19 cellular contexts compared by ENCODE assay signal in genomic region chr6:125078602-125079321, GRCh38.
A peak's percentile ranks its signal among the peaks of the same experiment; 100 is the strongest.
DNase-seq lines count a peak whose midpoint lies in the region; ATAC-seq and TF ChIP-seq lines count a peak whose summit lies in the region.
"Had no signal": no experiment of that assay in that cellular context is flagged by ENCODE, and none has a peak within 500 bp of the region (broad histone marks: within the 10 kb centered on the region; RNA-seq: fewer than 3 reads in every experiment).

No MANE protein-coding gene starts in this region.

- H3K27ac ChIP-seq in GM23338 (ENCODE audit: low read depth) = no peak overlapping the region
- H3K27ac ChIP-seq: C4-2B had no signal

- H3K4me1 Mint-ChIP-seq in GM23338 = peaks cover 12% of the 10 kb centered on the region
- peaks cover 29% of the 10 kb centered on the region for H3K4me1 Mint-ChIP-seq in chondrocyte (ENCODE audit: low read depth)
- H3K4me1 Mint-ChIP-seq in progenitor cell of endocrine pancreas (ENCODE audit: low read depth) = peaks cover 3% of the 10 kb centered on the region
- H3K4me1 Mint-ChIP-seq: CD8-positive, alpha-beta memory T cell; IgD-negative memory B cell had no signal

- H3K27me3 ChIP-seq in GM23338 (ENCODE audit: insufficient read depth) = no peaks in the 10 kb centered on the region

- H3K4me2 ChIP-seq in GM23338 = no peak overlapping the region

- no peaks in the 10 kb centered on the region for H3F3A ChIP-seq in GM23338 (replicated peaks; ENCODE audit: low read depth)

- H3K27ac Mint-ChIP-seq in GM23338 (peak overlapping the region; percentile 53; the same call in 1 of the 2 replicates), chondrocyte (ENCODE audit: unreplicated experiment) (peak overlapping the region; percentile 59), progenitor cell of endocrine pancreas (peak overlapping the region; percentile 65)
- H3K27ac Mint-ChIP-seq: CD8-positive, alpha-beta memory T cell; T-helper 1 cell treated with Interleukin-12 subunit alpha and Interleukin-12 subunit beta and Interleukin-4 antibody, amounts not matched to agents 30 μg/mL and 1 μg/mL, for 36 hours had no signal

- 0 out of 2 replicates have a peak, but pooled peaks cover 9% of the 10 kb centered on the region for H3K4me1 ChIP-seq in GM23338 (ENCODE audit: insufficient read depth)

- ATAC-seq in GM23338 (no peak), HG02571 (IDR thresholded peaks at IDR 0.05; ENCODE audit: unreplicated experiment) (no peak)
- ATAC-seq: Panc1 had no signal

- no peak overlapping the region for H3K4me3 Mint-ChIP-seq in GM23338
- H3K4me3 Mint-ChIP-seq in chondrocyte (ENCODE audit: unreplicated experiment) = no peak overlapping the region
- no peak overlapping the region for H3K4me3 Mint-ChIP-seq in progenitor cell of endocrine pancreas (ENCODE audit: low read depth)
- H3K4me3 Mint-ChIP-seq: CD8-positive, alpha-beta memory T cell; IgD-negative memory B cell; T-helper 1 cell treated with Interleukin-12 subunit alpha and Interleukin-12 subunit beta and Interleukin-4 antibody, amounts not matched to agents 30 μg/mL and 1 μg/mL, for 36 hours had no signal

- no peaks in the 10 kb centered on the region for H3K9me2 ChIP-seq in GM23338 (ENCODE audit: insufficient read depth)

- no peaks in the 10 kb centered on the region for H3K36me3 ChIP-seq in GM23338 (ENCODE audit: insufficient read depth)

- H3K27me3 Mint-ChIP-seq in GM23338 (ENCODE audit: insufficient read depth, low read depth, poor library complexity) (peaks cover 1% of the 10 kb centered on the region), chondrocyte (ENCODE audit: low read depth) (no peaks in the 10 kb centered on the region), progenitor cell of endocrine pancreas (no peaks in the 10 kb centered on the region)
- H3K27me3 Mint-ChIP-seq: IgD-negative memory B cell had no signal

- TF ChIP-seq CTCF in GM23338 (conservative IDR thresholded peaks at IDR 0.05; ENCODE audit: low read depth in 2 of 2) (no peak), chondrocyte (IDR thresholded peaks at IDR 0.05) (no peak), progenitor cell of endocrine pancreas (IDR thresholded peaks at IDR 0.05; ENCODE audit: unreplicated experiment) (no peak)

- H2AFZ ChIP-seq in GM23338 = no peak overlapping the region

- H4K20me1 ChIP-seq in GM23338 (replicated peaks; ENCODE audit: insufficient read depth) = no peaks in the 10 kb centered on the region

- H3K36me3 Mint-ChIP-seq in GM23338 (ENCODE audit: low read depth) (no peaks in the 10 kb centered on the region), chondrocyte (ENCODE audit: low read depth) (peaks cover 27% of the 10 kb centered on the region), progenitor cell of endocrine pancreas (ENCODE audit: insufficient read depth) (peaks cover 16% of the 10 kb centered on the region)
- H3K36me3 Mint-ChIP-seq: CD8-positive, alpha-beta memory T cell; IgD-negative memory B cell had no signal

- DNase-seq in GM23338 (ENCODE audit: low spot score) (no peak), NCI-H524 (lab: John Stamatoyannopoulos, UW) (peak; percentile 97 to 98), chondrocyte (ENCODE audit: low spot score) (no peak), progenitor cell of endocrine pancreas (ENCODE audit: low spot score, unreplicated experiment) (no peak), iPS-NIHi11 (ENCODE audit: low spot score) (no peak), NCI-H2196 treated with DMSO at 0.1 percent for 48 hours (lab: John Stamatoyannopoulos, UW; ENCODE audit: unreplicated experiment) (no peak)
- DNase-seq: Calu3; CD8-positive, alpha-beta memory T cell; HCEC 1CT; Karpas-422; MV-4-11; NCI-H1694; NCI-H2081; NK-92 treated with Interleukin-12 subunit alpha and Interleukin-12 subunit beta, amount 100 ng/mL, for 24 hours had no signal

- H3K9me3 Mint-ChIP-seq in GM23338 (no peaks in the 10 kb centered on the region), chondrocyte (ENCODE audit: low read depth) (no peaks in the 10 kb centered on the region), progenitor cell of endocrine pancreas (ENCODE audit: low read depth) (no peaks in the 10 kb centered on the region)
- H3K9me3 Mint-ChIP-seq: CD8-positive, alpha-beta memory T cell; IgD-negative memory B cell; T-helper 1 cell treated with Interleukin-12 subunit alpha and Interleukin-12 subunit beta and Interleukin-4 antibody, amounts not matched to agents 30 μg/mL and 1 μg/mL, for 36 hours had no signal

- H3K79me2 ChIP-seq in GM23338 (replicated peaks; ENCODE audit: insufficient read depth) = no peaks in the 10 kb centered on the region

- H3K4me3 ChIP-seq in GM23338 = no peak overlapping the region

TF ChIP-seq in GM23338, 12 proteins besides CTCF, POLR2A, EP300 and RAD21:
- TF ChIP-seq EZH2phosphoT487 (IDR thresholded peaks at IDR 0.05; ENCODE audit: unreplicated experiment) = no peak
- no peak for TF ChIP-seq ZNF331 (CRISPR knock-in tag; IDR thresholded peaks at IDR 0.05; ENCODE audit: low read depth)
- TF ChIP-seq REST (IDR thresholded peaks at IDR 0.05; ENCODE audit: unreplicated experiment) = no peak

Comparison
In these comparisons a context has a peak if more than half of its experiments do, and no peak if none do; other contexts are left out.
1. DNase-seq: peak in NCI-H524 (2 of 2); none in GM23338 (single experiment), chondrocyte (single experiment), progenitor cell of endocrine pancreas (single experiment), iPS-NIHi11 (single experiment) and NCI-H2196 treated with DMSO at 0.1 percent for 48 hours (single experiment).
2. Peak in every context shown above with its lines, with median percentiles within 50 percentile points of each other: H3K27ac Mint-ChIP-seq.